ENCODE assay signal across 24 cellular contexts in the genomic region with DNA sequence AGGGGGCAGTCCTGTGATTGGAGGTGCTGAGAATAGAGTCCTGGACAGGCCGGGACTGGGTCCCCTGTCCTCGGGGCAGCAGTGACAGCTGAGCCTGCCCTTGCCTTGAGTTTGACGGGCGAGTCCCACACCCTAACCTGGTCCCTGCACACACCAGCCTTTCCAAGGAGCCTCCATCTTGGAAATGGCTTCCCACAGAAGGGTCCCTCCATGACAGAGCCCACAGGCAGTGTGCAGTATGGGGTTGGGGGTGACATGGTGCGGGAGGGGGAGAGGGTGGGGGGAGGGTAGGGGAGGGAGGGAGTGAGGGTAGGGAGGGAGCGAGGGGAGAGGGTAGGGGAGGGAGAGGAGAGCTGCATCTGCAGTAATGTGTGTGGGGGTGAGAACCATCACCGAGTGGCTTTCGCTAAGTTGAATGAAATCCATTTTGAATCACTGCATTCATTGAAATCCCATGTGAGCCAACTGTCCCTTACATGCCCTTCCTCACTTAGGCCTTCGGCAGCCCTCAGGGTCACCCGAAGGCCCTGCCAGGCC. TPM values are rescaled to one million over a fixed set of nuclear protein-coding genes. Genes with fewer than 3 reads are reported as not detected.
DNase-seq lines count a peak whose midpoint lies in the region; ATAC-seq, FAIRE-seq and TF ChIP-seq lines count a peak whose summit lies in the region.
"Had no signal": no experiment of that assay in that cellular context is flagged by ENCODE, and none has a peak within 500 bp of the region (broad histone marks: within the 10 kb centered on the region; RNA-seq: fewer than 3 reads in every experiment).

No MANE protein-coding gene starts in this region.

- FAIRE-seq in HepG2 (lab: Jason Lieb, UNC) = no peak
- FAIRE-seq: GM18507, GM19239, H54, RCC 7860 had no signal

- H3K27ac ChIP-seq in BLaER1 (no peak overlapping the region), endodermal cell (ENCODE audit: low read depth, low read length) (no peak overlapping the region), HepG2 (ENCODE audit: extremely low read length, insufficient read depth, low read length) (no peak overlapping the region)
- H3K27ac ChIP-seq in BLaER1 treated with 17β-estradiol and CSF1 and Interleukin-3, amounts not matched to agents 10 nM and 100 nM = no peak overlapping the region
- H3K27ac ChIP-seq: KMS-11 had no signal

- intact Hi-C loops in HepG2 (cut with micrococcal nuclease; ENCODE audit: unreplicated experiment) = no loop called here

- H3K36me3 ChIP-seq in BLaER1 (no peaks in the 10 kb centered on the region), endodermal cell (ENCODE audit: control insufficient read depth, insufficient read depth, low read length) (no peaks in the 10 kb centered on the region), HepG2 (replicated peaks in 1 of 2; ENCODE audit: control insufficient read depth in 1 of 2, insufficient read depth in 2 of 2, low read length in 2 of 2) (no peaks in the 10 kb centered on the region), BE2C (no peaks in the 10 kb centered on the region)
- H3K36me3 ChIP-seq in BLaER1 treated with 17β-estradiol and CSF1 and Interleukin-3, amounts not matched to agents 10 nM and 100 nM = no peaks in the 10 kb centered on the region

- no peak overlapping the region for H3K4me3 Mint-ChIP-seq in endodermal cell
- H3K4me3 Mint-ChIP-seq: CD8-positive, alpha-beta T cell had no signal

- H3K36me3 Mint-ChIP-seq in endodermal cell (ENCODE audit: low read depth) = no peaks in the 10 kb centered on the region
- H3K36me3 Mint-ChIP-seq: CD8-positive, alpha-beta T cell had no signal

- DNase-seq in endodermal cell (peak; percentile 46), HepG2 (ENCODE audit: low spot score) (no peak), NCI-H2029 treated with DMSO at 0.1 percent for 48 hours (lab: John Stamatoyannopoulos, UW) (no peak), NCI-H226 (no peak), BE2C (no peak)
- DNase-seq: C1 segment of cervical spinal cord; CD8-positive, alpha-beta T cell; GDM1; IMR-90; NCI-H1105; NCI-H1694; NCI-H2081 treated with DMSO at 0.1 percent for 48 hours; NCI-H2171 treated with DMSO at 0.1 percent for 48 hours; NCI-H446; NCI-H526; OCI-M1 had no signal

- no peak overlapping the region for H2AFZ ChIP-seq in HepG2 (ENCODE audit: low read length)

- ATAC-seq in HepG2 = no peak
- ATAC-seq: CD8-positive, alpha-beta T cell had no signal

- TF ChIP-seq POLR2A in HepG2 (IDR thresholded peaks at IDR 0.05; ENCODE audit: insufficient read depth in 1 of 2, low read depth in 2 of 2, low read length in 2 of 2) = no peak

- WGBS in endodermal cell (ENCODE audit: insufficient coverage in 1 of 2, insufficient read length in 1 of 2), 2 experiments = 80 to 89% methylated on average over 7 to 9 of the region's 10 CpGs
- WGBS in HepG2 (ENCODE audit: low lambda C conversion rate) = 35% methylated on average over 9 of the region's 10 CpGs

- BruUV-seq in HepG2 (replicated peaks; lab: Mats Ljungman, UMichigan) = no TSS peak

- H3K4me1 ChIP-seq in BLaER1 (peaks cover 63% of the 10 kb centered on the region), endodermal cell (ENCODE audit: control insufficient read depth, insufficient read depth, low read length) (no peaks in the 10 kb centered on the region), HepG2 (ENCODE audit: insufficient read depth, low read length) (peaks cover 26% of the 10 kb centered on the region), BE2C (no peaks in the 10 kb centered on the region)
- H3K4me1 ChIP-seq in BLaER1 treated with 17β-estradiol and CSF1 and Interleukin-3, amounts not matched to agents 10 nM and 100 nM = peaks cover 8 to 63% (median 56%) of the 10 kb centered on the region in 10 experiments

- in situ Hi-C loops in HepG2 (cut with HindIII; ENCODE audit: extremely low pct_ligation_motif_present, low pct_unique_long_range_greater_than_20kb) = no loop called here

- H3K27me3 Mint-ChIP-seq in endodermal cell (ENCODE audit: insufficient read depth) = no peaks in the 10 kb centered on the region

- TF ChIP-seq RAD21 in HepG2 (CRISPR knock-in tag; IDR thresholded peaks at IDR 0.05) = no peak

- H3K9me3 Mint-ChIP-seq in endodermal cell = peaks cover 12% of the 10 kb centered on the region
- H3K9me3 Mint-ChIP-seq: CD8-positive, alpha-beta T cell had no signal

- TF ChIP-seq EP300 in HepG2 (IDR thresholded peaks at IDR 0.05; ENCODE audit: low read depth in 2 of 2, low read length in 2 of 2) = no peak
- no peak for TF ChIP-seq EP300 in HepG2 (CRISPR knock-in tag; IDR thresholded peaks at IDR 0.05; ENCODE audit: borderline replicate concordance)

- peak overlapping the region; percentile 89 for H3K4me2 ChIP-seq in BLaER1
- peak overlapping the region in 8 of 11 experiments; percentile 64 to 94 (median 84); a peak in 16 of 22 replicates for H3K4me2 ChIP-seq in BLaER1 treated with 17β-estradiol and CSF1 and Interleukin-3, amounts not matched to agents 10 nM and 100 nM
- H3K4me2 ChIP-seq in HepG2 (ENCODE audit: low read depth, low read length) = 0 out of 2 replicates have a peak overlapping the region, but pooled peaks have one; percentile 3
- H3K4me2 ChIP-seq: KMS-11 had no signal

- POLR2A ChIA-PET in HepG2 (lab: Yijun Ruan, JAX) = interaction anchor here (2.0 kb wide), 1 partner anchor 9 kb away, joined by 6 read pairs; a partner anchor contains a TSS

- H3K9me3 ChIP-seq in BLaER1 = peaks cover 9% of the 10 kb centered on the region
- H3K9me3 ChIP-seq in BLaER1 treated with 17β-estradiol and CSF1 and Interleukin-3, amounts not matched to agents 10 nM and 100 nM (replicated peaks in 1 of 11) = peaks cover 0 to 14% (median 6%) of the 10 kb centered on the region in 11 experiments; a peak in 16 of 22 replicates
- H3K9me3 ChIP-seq in endodermal cell (ENCODE audit: control insufficient read depth, low read length) = no peaks in the 10 kb centered on the region
- H3K9me3 ChIP-seq in HepG2 (ENCODE audit: low read length) = no peaks in the 10 kb centered on the region
- H3K9me3 ChIP-seq in BE2C = no peaks in the 10 kb centered on the region

- no peak overlapping the region for H3K4me3 ChIP-seq in BLaER1
- H3K4me3 ChIP-seq in BLaER1 treated with 17β-estradiol and CSF1 and Interleukin-3, amounts not matched to agents 10 nM and 100 nM = no peak overlapping the region
- H3K4me3 ChIP-seq in endodermal cell (ENCODE audit: low read length) = no peak overlapping the region
- no peak overlapping the region for H3K4me3 ChIP-seq in HepG2 (replicated peaks in 1 of 3; ENCODE audit: insufficient read depth in 1 of 3, low read depth in 2 of 3, low read length in 3 of 3)
- no peak overlapping the region for H3K4me3 ChIP-seq in BE2C (ENCODE audit: low read depth, low read length)

- CTCF ChIA-PET in HepG2 (lab: Yijun Ruan, JAX; ENCODE audit: low intra/inter-chr PET ratio, low total read pairs) = no interaction called here

- H4K20me1 ChIP-seq in BLaER1 = no peaks in the 10 kb centered on the region
- peaks cover 0 to 22% (median 0%) of the 10 kb centered on the region in 11 experiments; a peak in 4 of 22 replicates for H4K20me1 ChIP-seq in BLaER1 treated with 17β-estradiol and CSF1 and Interleukin-3, amounts not matched to agents 10 nM and 100 nM
- no peaks in the 10 kb centered on the region for H4K20me1 ChIP-seq in HepG2 (ENCODE audit: insufficient read depth, low read length)

- no peaks in the 10 kb centered on the region; the same call in 1 of the 2 replicates for H3K27me3 ChIP-seq in BLaER1
- peaks cover 0 to 39% (median 6%) of the 10 kb centered on the region in 11 experiments; a peak in 12 of 22 replicates for H3K27me3 ChIP-seq in BLaER1 treated with 17β-estradiol and CSF1 and Interleukin-3, amounts not matched to agents 10 nM and 100 nM
- no peaks in the 10 kb centered on the region for H3K27me3 ChIP-seq in endodermal cell (ENCODE audit: control insufficient read depth, insufficient read depth, low read length, poor library complexity, severe bottlenecking)
- peaks cover 26 to 47% of the 10 kb centered on the region in 2 experiments; a peak in 4 of 5 replicates for H3K27me3 ChIP-seq in HepG2 (ENCODE audit: control insufficient read depth in 1 of 2, insufficient read depth in 2 of 2, low read length in 2 of 2)
- H3K27me3 ChIP-seq in BE2C = no peaks in the 10 kb centered on the region

- H3K9ac ChIP-seq in BLaER1 (no peak overlapping the region), endodermal cell (ENCODE audit: extremely low read depth, low read length, poor library complexity, severe bottlenecking) (no peak overlapping the region), HepG2 (ENCODE audit: insufficient read depth, low read depth, low read length) (no peak overlapping the region)
- no peak overlapping the region for H3K9ac ChIP-seq in BLaER1 treated with 17β-estradiol and CSF1 and Interleukin-3, amounts not matched to agents 10 nM and 100 nM
- H3K9ac ChIP-seq: KMS-11 had no signal

- TF ChIP-seq CTCF in endodermal cell (conservative IDR thresholded peaks at IDR 0.05) (no peak), HepG2 (CRISPR knock-in tag; IDR thresholded peaks at IDR 0.05) (no peak), BE2C (IDR thresholded peaks at IDR 0.05; ENCODE audit: low read depth, low read length) (no peak)

- no peaks in the 10 kb centered on the region for H3K4me1 Mint-ChIP-seq in endodermal cell

- no peaks in the 10 kb centered on the region for H3K79me2 ChIP-seq in HepG2 (ENCODE audit: insufficient read depth, low read length)

- no peak overlapping the region for H3K27ac Mint-ChIP-seq in endodermal cell
- H3K27ac Mint-ChIP-seq: CD8-positive, alpha-beta T cell had no signal

RNA-seq across cellular contexts. Expression of a gene that starts 10.1 kb away (rescaled TPM):
- total RNA-seq in endodermal cell (1 to 10 TPM; 6.0 to 6.3 TPM), HepG2 (2016; rRNA removed; fragmentation: Illumina TruSeq; extraction: Trizol) (12.9 and 18.7 TPM in 2 replicates)
- polyA plus RNA-seq in endodermal cell (2013, experiment 1 of 2) = 5.5 TPM
- polyA plus RNA-seq in endodermal cell (2013, experiment 2 of 2) = 6.3 TPM
- 49.1 and 56.2 TPM in 2 replicates for total RNA-seq in HepG2 (2016; cell fraction: cytosol; rRNA removed; fragmentation: Illumina TruSeq; extraction: Trizol; ENCODE audit: low read depth)
- 9.2 and 18.5 TPM in 2 replicates for total RNA-seq in HepG2 (2016; cell fraction: insoluble cytoplasmic fraction; rRNA removed; fragmentation: Illumina TruSeq; extraction: Trizol)
- total RNA-seq in HepG2 (2016; cell fraction: membrane; rRNA removed; fragmentation: Illumina TruSeq; extraction: Trizol) = 52.4 and 62.3 TPM in 2 replicates
- 7.7 and 11.9 TPM in 2 replicates for total RNA-seq in HepG2 (2016; cell fraction: nucleus; rRNA removed; fragmentation: Illumina TruSeq; extraction: Trizol)
- 13.2 and 15.3 TPM in 2 replicates for polyA plus RNA-seq in HepG2 (2011; rRNA removed)
- 12.8 and 25.5 TPM in 2 replicates for polyA plus RNA-seq in HepG2 (2011; cell fraction: cytosol; rRNA removed)
- polyA plus RNA-seq in HepG2 (2011; cell fraction: nucleus; rRNA removed) = 29.4 and 36.3 TPM in 2 replicates
- polyA plus RNA-seq in HepG2 (2012) = 6.6 and 7.8 TPM in 2 replicates
- 77.9 and 88.5 TPM in 2 replicates for polyA plus RNA-seq in HepG2 (2016; cell fraction: cytosol; fragmentation: Illumina TruSeq; extraction: Trizol; ENCODE audit: low read depth)
- polyA plus RNA-seq in HepG2 (2016; cell fraction: insoluble cytoplasmic fraction; fragmentation: Illumina TruSeq; extraction: Trizol; ENCODE audit: low read depth) = 13.6 and 17.5 TPM in 2 replicates
- polyA plus RNA-seq in HepG2 (2016; cell fraction: membrane; fragmentation: Illumina TruSeq; extraction: Trizol; ENCODE audit: low read depth) = 69.4 and 73.4 TPM in 2 replicates
- polyA plus RNA-seq in HepG2 (2016; cell fraction: nucleus; fragmentation: Illumina TruSeq; extraction: Trizol; ENCODE audit: insufficient read depth, low read depth) = 21.1 and 21.2 TPM in 2 replicates
- polyA minus RNA-seq in HepG2 (2011; rRNA and poly(A)+ RNA removed; ENCODE audit: low replicate concordance) = 1.1 and 27.0 TPM in 2 replicates
- 7.6 and 7.8 TPM in 2 replicates for polyA minus RNA-seq in HepG2 (2011; cell fraction: cytosol; rRNA and poly(A)+ RNA removed)
- polyA minus RNA-seq in HepG2 (2011; cell fraction: nucleus; rRNA and poly(A)+ RNA removed) = 2.3 and 2.6 TPM in 2 replicates
- 1.0 TPM for polyA plus RNA-seq in BE2C (2012; ENCODE audit: insufficient read depth, insufficient read length, low read depth)

RNA-seq across cellular contexts. Expression of a gene that starts 14.1 kb away (rescaled TPM):
- 1 to 10 TPM in 1 of 2 donors, under 1 TPM in 1; 0.89 to 1.4 TPM for total RNA-seq in endodermal cell
- 0.32 TPM for polyA plus RNA-seq in endodermal cell (2013, experiment 1 of 2)
- polyA plus RNA-seq in endodermal cell (2013, experiment 2 of 2) = not detected
- total RNA-seq in HepG2 (2016; rRNA removed; fragmentation: Illumina TruSeq; extraction: Trizol) = 0.11 TPM in 1 of 2 replicates, not detected in the other
- total RNA-seq in HepG2 (2016; cell fraction: cytosol; rRNA removed; fragmentation: Illumina TruSeq; extraction: Trizol; ENCODE audit: low read depth) = not detected in 2 replicates
- 0.13 TPM in 1 of 2 replicates, not detected in the other for total RNA-seq in HepG2 (2016; cell fraction: insoluble cytoplasmic fraction; rRNA removed; fragmentation: Illumina TruSeq; extraction: Trizol)
- total RNA-seq in HepG2 (2016; cell fraction: membrane; rRNA removed; fragmentation: Illumina TruSeq; extraction: Trizol) = not detected in 2 replicates
- not detected in 2 replicates for total RNA-seq in HepG2 (2016; cell fraction: nucleus; rRNA removed; fragmentation: Illumina TruSeq; extraction: Trizol)
- polyA plus RNA-seq in HepG2 (2011; rRNA removed) = 0.12 TPM in 1 of 2 replicates, not detected in the other
- not detected in 2 replicates for polyA plus RNA-seq in HepG2 (2011; cell fraction: cytosol; rRNA removed)
- 0.80 and 1.5 TPM in 2 replicates for polyA plus RNA-seq in HepG2 (2011; cell fraction: nucleus; rRNA removed)
- not detected in 2 replicates for polyA plus RNA-seq in HepG2 (2012)
- not detected in 2 replicates for polyA plus RNA-seq in HepG2 (2016; cell fraction: cytosol; fragmentation: Illumina TruSeq; extraction: Trizol; ENCODE audit: low read depth)
- not detected in 2 replicates for polyA plus RNA-seq in HepG2 (2016; cell fraction: insoluble cytoplasmic fraction; fragmentation: Illumina TruSeq; extraction: Trizol; ENCODE audit: low read depth)
- not detected in 2 replicates for polyA plus RNA-seq in HepG2 (2016; cell fraction: membrane; fragmentation: Illumina TruSeq; extraction: Trizol; ENCODE audit: low read depth)
- polyA plus RNA-seq in HepG2 (2016; cell fraction: nucleus; fragmentation: Illumina TruSeq; extraction: Trizol; ENCODE audit: insufficient read depth, low read depth) = 0.38 and 0.87 TPM in 2 replicates
- not detected in 2 replicates for polyA minus RNA-seq in HepG2 (2011; rRNA and poly(A)+ RNA removed; ENCODE audit: low replicate concordance)
- not detected in 2 replicates for polyA minus RNA-seq in HepG2 (2011; cell fraction: cytosol; rRNA and poly(A)+ RNA removed)
- polyA minus RNA-seq in HepG2 (2011; cell fraction: nucleus; rRNA and poly(A)+ RNA removed) = 0.64 TPM in 1 of 2 replicates, not detected in the other
- 0.39 TPM for polyA plus RNA-seq in BE2C (2012; ENCODE audit: insufficient read depth, insufficient read length, low read depth)
- total RNA-seq: HT1080, IMR-90 had no signal

RNA-seq across cellular contexts. Expression of a gene that starts 38.3 kb away (rescaled TPM):
- total RNA-seq in endodermal cell (100 to 1,000 TPM; 369 to 371 TPM), HepG2 (2016; rRNA removed; fragmentation: Illumina TruSeq; extraction: Trizol) (66.2 and 76.7 TPM in 2 replicates)
- polyA plus RNA-seq in endodermal cell (2013, experiment 1 of 2) = 346 TPM
- polyA plus RNA-seq in endodermal cell (2013, experiment 2 of 2) = 334 TPM
- 98.5 and 108 TPM in 2 replicates for total RNA-seq in HepG2 (2016; cell fraction: cytosol; rRNA removed; fragmentation: Illumina TruSeq; extraction: Trizol; ENCODE audit: low read depth)
- 68.2 and 68.8 TPM in 2 replicates for total RNA-seq in HepG2 (2016; cell fraction: insoluble cytoplasmic fraction; rRNA removed; fragmentation: Illumina TruSeq; extraction: Trizol)
- total RNA-seq in HepG2 (2016; cell fraction: membrane; rRNA removed; fragmentation: Illumina TruSeq; extraction: Trizol) = 163 and 168 TPM in 2 replicates
- total RNA-seq in HepG2 (2016; cell fraction: nucleus; rRNA removed; fragmentation: Illumina TruSeq; extraction: Trizol) = 45.2 and 49.3 TPM in 2 replicates
- 327 and 345 TPM in 2 replicates for polyA plus RNA-seq in HepG2 (2011; rRNA removed)
- 278 and 286 TPM in 2 replicates for polyA plus RNA-seq in HepG2 (2011; cell fraction: cytosol; rRNA removed)
- 169 and 179 TPM in 2 replicates for polyA plus RNA-seq in HepG2 (2011; cell fraction: nucleus; rRNA removed)
- polyA plus RNA-seq in HepG2 (2012) = 196 and 197 TPM in 2 replicates
- polyA plus RNA-seq in HepG2 (2016; cell fraction: cytosol; fragmentation: Illumina TruSeq; extraction: Trizol; ENCODE audit: low read depth) = 302 and 370 TPM in 2 replicates
- polyA plus RNA-seq in HepG2 (2016; cell fraction: insoluble cytoplasmic fraction; fragmentation: Illumina TruSeq; extraction: Trizol; ENCODE audit: low read depth) = 201 and 257 TPM in 2 replicates
- polyA plus RNA-seq in HepG2 (2016; cell fraction: membrane; fragmentation: Illumina TruSeq; extraction: Trizol; ENCODE audit: low read depth) = 387 and 445 TPM in 2 replicates
- polyA plus RNA-seq in HepG2 (2016; cell fraction: nucleus; fragmentation: Illumina TruSeq; extraction: Trizol; ENCODE audit: insufficient read depth, low read depth) = 156 and 160 TPM in 2 replicates
- polyA minus RNA-seq in HepG2 (2011; rRNA and poly(A)+ RNA removed; ENCODE audit: low replicate concordance) = 349 and 450 TPM in 2 replicates
- polyA minus RNA-seq in HepG2 (2011; cell fraction: cytosol; rRNA and poly(A)+ RNA removed) = 168 and 187 TPM in 2 replicates
- polyA minus RNA-seq in HepG2 (2011; cell fraction: nucleus; rRNA and poly(A)+ RNA removed) = 63.1 and 70.6 TPM in 2 replicates
- polyA plus RNA-seq in BE2C (2012; ENCODE audit: insufficient read depth, insufficient read length, low read depth) = 688 TPM

Comparison
In these comparisons a context has a peak if more than half of its experiments do, and no peak if none do; other contexts are left out.
1. H3K4me2 ChIP-seq: peak in every context shown above with its lines; median percentile 89 in BLaER1; 84 in BLaER1 treated with 17β-estradiol and CSF1 and Interleukin-3, amounts not matched to agents 10 nM and 100 nM; 3 in HepG2.